ENCODE assay signal across 18 cellular contexts in genomic region chr13:42981853-42982252, GRCh38. TPM values are rescaled to one million over a fixed set of nuclear protein-coding genes. Genes with fewer than 3 reads are reported as not detected.
DNase-seq lines count a peak whose midpoint lies in the region; ATAC-seq and TF ChIP-seq lines count a peak whose summit lies in the region.
"Had no signal": no experiment of that assay in that cellular context is flagged by ENCODE, and none has a peak within 500 bp of the region (broad histone marks: within the 10 kb centered on the region; RNA-seq: fewer than 3 reads in every experiment).

No MANE protein-coding gene starts in this region.

- DNase-seq in IMR-90 (no peak), SJSA1 (ENCODE audit: low read depth in 1 of 2, low spot score in 2 of 2) (no peak), foreskin keratinocyte (peak; percentile 89 to 94), progenitor cell of endocrine pancreas (ENCODE audit: low spot score, unreplicated experiment) (no peak), NCI-H446 (lab: John Stamatoyannopoulos, UW) (no peak)
- DNase-seq in activated CD4-positive, alpha-beta T cell treated with anti-CD3 and anti-CD28 coated beads for 48 hours = no peak
- no peak for DNase-seq in naive thymus-derived CD8-positive, alpha-beta T cell
- DNase-seq: activated CD4-positive, alpha-beta memory T cell treated with anti-CD3 and anti-CD28 coated beads, Interleukin-2, amount 10 ng/mL, durations not matched to agents 7 days and 5 days; DND-41; hypothalamus; NCI-H524; stimulated activated CD4-positive, alpha-beta T cell treated with anti-CD3 and anti-CD28 coated beads, Interleukin-12 subunit alpha, Interleukin-12 subunit beta, amount 100 ng/mL, for 4 hours; stimulated activated naive CD8-positive, alpha-beta T cell treated with anti-CD3 and anti-CD28 coated beads, Interleukin-15, amount 100 ng/mL, for 72 hours had no signal

- no peak overlapping the region; the same call in 1 of the 2 replicates for H3K14ac ChIP-seq in IMR-90 (replicated peaks; ENCODE audit: low read depth, low read length)

- H2BK120ac ChIP-seq in IMR-90 (ENCODE audit: low read depth, low read length) = peak overlapping the region; percentile 81

- in situ Hi-C loops in IMR-90 (cut with MboI; ENCODE audit: low sequenced_read_pairs) = no loop called here

- H2BK15ac ChIP-seq in IMR-90 (ENCODE audit: low read depth, low read length) = no peak overlapping the region

- H3K4me1 Mint-ChIP-seq in progenitor cell of endocrine pancreas (ENCODE audit: low read depth) = peaks cover 23% of the 10 kb centered on the region
- peaks cover 8 to 56% (median 20%) of the 10 kb centered on the region in 4 donors for H3K4me1 Mint-ChIP-seq in naive thymus-derived CD8-positive, alpha-beta T cell
- H3K4me1 Mint-ChIP-seq: stimulated activated naive CD8-positive, alpha-beta T cell treated with anti-CD3 and anti-CD28 coated beads, Interleukin-15, amount 100 ng/mL, for 72 hours had no signal

- H3K4me3 ChIP-seq in IMR-90 (ENCODE audit: insufficient read depth, low read depth, low read length) (no peak overlapping the region), SJSA1 (no peak overlapping the region)
- H3K4me3 ChIP-seq: breast epithelium, lung, tibial nerve had no signal

- no peaks in the 10 kb centered on the region for H3K9me1 ChIP-seq in IMR-90 (ENCODE audit: insufficient read depth, low read length)

- no peak overlapping the region for H3K56ac ChIP-seq in IMR-90 (ENCODE audit: extremely low read depth, insufficient read depth, low read length)

- CTCF ChIA-PET in IMR-90 (lab: Yijun Ruan, JAX) = interaction anchor here (0.6 kb wide), 1 partner anchor 273 kb away, joined by 3 read pairs; no protein-coding TSS in a partner anchor

- H2BK5ac ChIP-seq in IMR-90 (ENCODE audit: low read depth, low read length, poor library complexity, severe bottlenecking) = no peak overlapping the region

- no peak overlapping the region for H2AK9ac ChIP-seq in IMR-90 (replicated peaks; ENCODE audit: low read depth, low read length, poor library complexity)

- no peak for TF ChIP-seq POLR2A in IMR-90 (IDR thresholded peaks at IDR 0.05; ENCODE audit: low read depth, low read length)

- H4K20me1 ChIP-seq in IMR-90 (ENCODE audit: insufficient read depth, low read length) = no peaks in the 10 kb centered on the region

- peak overlapping the region; percentile 46 for H3K27ac Mint-ChIP-seq in progenitor cell of endocrine pancreas
- H3K27ac Mint-ChIP-seq in naive thymus-derived CD8-positive, alpha-beta T cell = peak overlapping the region in 1 of 10 donors; percentile 20
- H3K27ac Mint-ChIP-seq: activated CD4-positive, alpha-beta memory T cell treated with anti-CD3 and anti-CD28 coated beads, Interleukin-2, amount 10 ng/mL, durations not matched to agents 7 days and 5 days; stimulated activated naive CD8-positive, alpha-beta T cell treated with anti-CD3 and anti-CD28 coated beads, Interleukin-15, amount 100 ng/mL, for 72 hours had no signal

- no peak overlapping the region for H3K23ac ChIP-seq in IMR-90 (ENCODE audit: low read depth, low read length)

- WGBS in IMR-90 (ENCODE audit: extremely low coverage in 2 of 2, insufficient read length in 1 of 2), 2 experiments = no CpG with 5 or more reads among the region's 1 CpG

- H3K27ac ChIP-seq in IMR-90 (ENCODE audit: insufficient read depth, low read length) = no peak overlapping the region
- H3K27ac ChIP-seq in SJSA1 = 0 out of 2 replicates have a peak overlapping the region, but pooled peaks have one; percentile 13
- H3K27ac ChIP-seq in foreskin keratinocyte = peak overlapping the region; percentile 22
- H3K27ac ChIP-seq: breast epithelium, RWPE1, tibial nerve had no signal

- peak overlapping the region; percentile 43; the same call in 1 of the 2 replicates for H3K4ac ChIP-seq in IMR-90 (ENCODE audit: low read depth, low read length)

- peak overlapping the region; percentile 43 for H4K91ac ChIP-seq in IMR-90 (ENCODE audit: insufficient read depth, low read depth, low read length)

- H3K4me3 Mint-ChIP-seq in progenitor cell of endocrine pancreas (ENCODE audit: low read depth) = no peak overlapping the region
- no peak overlapping the region for H3K4me3 Mint-ChIP-seq in naive thymus-derived CD8-positive, alpha-beta T cell
- H3K4me3 Mint-ChIP-seq: activated CD4-positive, alpha-beta memory T cell treated with anti-CD3 and anti-CD28 coated beads, Interleukin-2, amount 10 ng/mL, durations not matched to agents 7 days and 5 days; stimulated activated naive CD8-positive, alpha-beta T cell treated with anti-CD3 and anti-CD28 coated beads, Interleukin-15, amount 100 ng/mL, for 72 hours had no signal

- H3K9me3 ChIP-seq in IMR-90 (ENCODE audit: control insufficient read depth, insufficient read depth, low read length) (no peaks in the 10 kb centered on the region; the same call in 1 of the 2 replicates), SJSA1 (replicated peaks) (no peaks in the 10 kb centered on the region)
- H3K9me3 ChIP-seq: breast epithelium, tibial nerve had no signal

- no peak overlapping the region for H3K4me2 ChIP-seq in IMR-90 (ENCODE audit: low read depth, low read length)

- peak overlapping the region; percentile 62 for H2BK20ac ChIP-seq in IMR-90 (ENCODE audit: low read depth, low read length)

- TF ChIP-seq CTCF in IMR-90 (conservative IDR thresholded peaks at IDR 0.05; ENCODE audit: low read depth, low read length) (no peak), foreskin keratinocyte (conservative IDR thresholded peaks at IDR 0.05) (no peak), progenitor cell of endocrine pancreas (IDR thresholded peaks at IDR 0.05; ENCODE audit: unreplicated experiment) (no peak)

- H3K27me3 ChIP-seq in IMR-90 (ENCODE audit: control insufficient read depth, insufficient read depth, low read length) = no peaks in the 10 kb centered on the region
- H3K27me3 ChIP-seq in SJSA1 (replicated peaks) = no peaks in the 10 kb centered on the region
- no peaks in the 10 kb centered on the region for H3K27me3 ChIP-seq in foreskin keratinocyte
- H3K27me3 ChIP-seq: breast epithelium, tibial nerve had no signal

- dilution Hi-C loops in IMR-90 (cut with HindIII; ENCODE audit: low sequenced_read_pairs, unreplicated experiment) = no loop called here

- H3K36me3 ChIP-seq in IMR-90 (ENCODE audit: control insufficient read depth, insufficient read depth, low read length) (no peaks in the 10 kb centered on the region), SJSA1 (no peaks in the 10 kb centered on the region)
- H3K36me3 ChIP-seq: breast epithelium, tibial nerve had no signal

- no peak overlapping the region for H4K5ac ChIP-seq in IMR-90 (ENCODE audit: low read depth, low read length)

- no peaks in the 10 kb centered on the region for H3K79me1 ChIP-seq in IMR-90 (ENCODE audit: low read depth in 1 of 2, low read length in 2 of 2)

- TF ChIP-seq RAD21 in IMR-90 (IDR thresholded peaks at IDR 0.05; ENCODE audit: low read length) = no peak

- peaks cover 12% of the 10 kb centered on the region for H3K9me3 Mint-ChIP-seq in progenitor cell of endocrine pancreas (ENCODE audit: low read depth)
- H3K9me3 Mint-ChIP-seq in naive thymus-derived CD8-positive, alpha-beta T cell = peaks cover 0 to 4% (median 0%) of the 10 kb centered on the region in 9 donors

- H2AK5ac ChIP-seq in IMR-90 (ENCODE audit: low read depth, low read length) = peak overlapping the region; percentile 70

- no TSS peak for BruUV-seq in IMR-90 (replicated peaks; lab: Mats Ljungman, UMichigan)

- intact Hi-C loops in IMR-90 (cut with micrococcal nuclease) = no loop called here

- POLR2A ChIA-PET in IMR-90 (lab: Charles Lee; ENCODE audit: unreplicated experiment) = no interaction called here
- POLR2A ChIA-PET in naive thymus-derived CD8-positive, alpha-beta T cell (lab: Charles Lee) = no interaction called here

- H3K27me3 Mint-ChIP-seq in progenitor cell of endocrine pancreas = no peaks in the 10 kb centered on the region
- H3K27me3 Mint-ChIP-seq in naive thymus-derived CD8-positive, alpha-beta T cell = no peaks in the 10 kb centered on the region
- H3K27me3 Mint-ChIP-seq: activated CD4-positive, alpha-beta memory T cell treated with anti-CD3 and anti-CD28 coated beads, Interleukin-2, amount 10 ng/mL, durations not matched to agents 7 days and 5 days; stimulated activated naive CD8-positive, alpha-beta T cell treated with anti-CD3 and anti-CD28 coated beads, Interleukin-15, amount 100 ng/mL, for 72 hours had no signal

- H3K9ac ChIP-seq in IMR-90 (ENCODE audit: low read depth, low read length) = no peak overlapping the region

- peak overlapping the region; percentile 26 to 74; a peak in 2 of 4 replicates for H4K8ac ChIP-seq in IMR-90 (ENCODE audit: low read depth in 2 of 2, low read length in 2 of 2)

- no peak overlapping the region for H2AFZ ChIP-seq in IMR-90 (replicated peaks; ENCODE audit: low read length, poor library complexity)

- peak overlapping the region; percentile 47; the same call in 1 of the 2 replicates for H3K18ac ChIP-seq in IMR-90 (ENCODE audit: low read depth, low read length)

- H3K36me3 Mint-ChIP-seq in progenitor cell of endocrine pancreas (ENCODE audit: insufficient read depth) = peaks cover 4% of the 10 kb centered on the region
- peaks cover 0 to 55% (median 15%) of the 10 kb centered on the region in 3 donors for H3K36me3 Mint-ChIP-seq in naive thymus-derived CD8-positive, alpha-beta T cell

- H3K4me1 ChIP-seq in IMR-90 (ENCODE audit: control insufficient read depth, insufficient read depth, low read length) = no peaks in the 10 kb centered on the region
- peaks cover 23% of the 10 kb centered on the region for H3K4me1 ChIP-seq in SJSA1 (replicated peaks)
- H3K4me1 ChIP-seq in foreskin keratinocyte = peaks cover 26% of the 10 kb centered on the region

- peak; percentile 37 for ATAC-seq in IMR-90 (ENCODE audit: low read depth)
- peak; percentile 81 for ATAC-seq in foreskin keratinocyte
- no peak for ATAC-seq in HG03342 (IDR thresholded peaks at IDR 0.05; ENCODE audit: unreplicated experiment)
- ATAC-seq in naive thymus-derived CD8-positive, alpha-beta T cell = no peak
- ATAC-seq: stimulated activated naive CD8-positive, alpha-beta T cell treated with anti-CD3 and anti-CD28 coated beads, Interleukin-15, amount 100 ng/mL, for 72 hours had no signal

RNA-seq across cellular contexts. Expression of gene EPSTI1, which starts 10.2 kb away (rescaled TPM):
- total RNA-seq in IMR-90 (2012; rRNA removed) (0.90 and 1.1 TPM in 2 replicates), foreskin keratinocyte (16.0 and 26.2 TPM in 2 replicates), progenitor cell of endocrine pancreas (6.0 and 7.4 TPM in 2 replicates)
- polyA plus RNA-seq in IMR-90 (2012; rRNA removed) (1.0 and 1.6 TPM in 2 replicates), foreskin keratinocyte (12.5 and 18.6 TPM in 2 replicates)
- 0.41 and 0.70 TPM in 2 replicates for polyA plus RNA-seq in IMR-90 (2012; cell fraction: cytosol; rRNA removed)
- polyA plus RNA-seq in IMR-90 (2012; cell fraction: nucleus; rRNA removed; ENCODE audit: low replicate concordance) = 0.45 and 3.4 TPM in 2 replicates
- total RNA-seq in SJSA1 (2014; rRNA removed; shearing (Covaris generic)) = 10.2 and 21.3 TPM in 2 replicates
- 10 to 100 TPM; 11.4 to 12.8 TPM for total RNA-seq in naive thymus-derived CD8-positive, alpha-beta T cell
- polyA plus RNA-seq in naive thymus-derived CD8-positive, alpha-beta T cell = 10 to 100 TPM; 10.1 to 10.8 (median 10.8) TPM

RNA-seq across cellular contexts. Expression of gene DNAJC15, which starts 41.5 kb away (rescaled TPM):
- 7.0 and 12.5 TPM in 2 replicates for total RNA-seq in IMR-90 (2012; rRNA removed)
- 22.0 and 28.9 TPM in 2 replicates for polyA plus RNA-seq in IMR-90 (2012; rRNA removed)
- 4.2 and 6.8 TPM in 2 replicates for polyA plus RNA-seq in IMR-90 (2012; cell fraction: cytosol; rRNA removed)
- polyA plus RNA-seq in IMR-90 (2012; cell fraction: nucleus; rRNA removed; ENCODE audit: low replicate concordance) = 3.5 and 6.9 TPM in 2 replicates
- 20.7 and 25.2 TPM in 2 replicates for total RNA-seq in SJSA1 (2014; rRNA removed; shearing (Covaris generic))
- 19.0 and 31.7 TPM in 2 replicates for total RNA-seq in foreskin keratinocyte
- polyA plus RNA-seq in foreskin keratinocyte = 26.9 and 41.9 TPM in 2 replicates
- 27.4 and 30.0 TPM in 2 replicates for total RNA-seq in progenitor cell of endocrine pancreas
- total RNA-seq in naive thymus-derived CD8-positive, alpha-beta T cell = 1 to 10 TPM; 9.5 TPM
- polyA plus RNA-seq in naive thymus-derived CD8-positive, alpha-beta T cell = 10 to 100 TPM; 12.7 to 26.5 (median 14.1) TPM

Comparison
In these comparisons a context has a peak if more than half of its experiments do, and no peak if none do; other contexts are left out.
1. ATAC-seq: peak in IMR-90 (single experiment) and foreskin keratinocyte (single experiment); none in HG03342 (single experiment) and naive thymus-derived CD8-positive, alpha-beta T cell (0 of 2).
2. DNase-seq: peak in foreskin keratinocyte (2 of 2); none in IMR-90 (single experiment), SJSA1 (0 of 2), progenitor cell of endocrine pancreas (single experiment), NCI-H446 (0 of 2), activated CD4-positive, alpha-beta T cell treated with anti-CD3 and anti-CD28 coated beads for 48 hours (single experiment) and naive thymus-derived CD8-positive, alpha-beta T cell (0 of 10).